In the genomic region with DNA sequence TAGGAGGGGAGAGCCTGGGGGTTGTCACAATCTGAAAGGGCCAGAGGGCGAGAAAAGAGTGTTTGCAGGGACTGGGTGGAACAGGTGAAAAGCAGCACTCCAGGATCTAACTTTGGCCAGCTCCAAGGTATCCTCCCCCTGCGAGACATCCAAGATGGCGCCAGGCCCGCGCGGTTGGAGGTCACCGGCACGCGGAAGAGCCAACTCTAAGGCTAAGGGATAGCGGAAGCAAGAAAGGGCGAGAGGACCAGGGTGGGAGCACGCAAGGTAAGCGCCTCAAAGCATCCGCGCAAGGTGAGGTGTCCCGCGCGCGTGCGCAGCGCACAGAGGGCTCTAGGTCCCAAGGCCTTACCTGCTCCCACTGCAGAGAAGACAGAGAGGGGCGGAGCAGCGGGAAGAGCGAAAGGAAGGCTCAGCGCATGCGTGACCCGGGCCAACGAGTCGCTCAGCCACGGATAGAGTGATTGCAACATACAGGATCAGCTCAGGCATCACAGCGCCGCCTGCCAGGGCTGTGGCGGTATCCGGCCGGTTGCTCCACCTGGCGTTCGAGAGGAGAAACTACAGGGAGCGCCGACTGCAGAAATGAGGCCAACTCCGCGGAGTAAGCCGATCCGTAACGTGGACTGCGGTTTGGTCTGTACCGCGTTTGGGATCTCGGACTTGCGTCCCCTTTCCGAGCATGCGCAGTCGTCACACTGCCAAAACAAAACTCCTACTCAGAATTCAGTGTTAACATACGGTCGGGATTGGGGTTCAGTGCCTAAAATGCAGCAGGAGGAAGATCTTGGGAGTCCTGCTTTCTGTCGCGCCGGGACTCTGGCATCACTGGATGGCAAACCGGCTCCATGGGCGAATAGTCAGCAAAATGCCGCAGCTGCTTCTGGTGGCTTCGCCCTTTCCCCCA, we compare ENCODE assay signal across 8 cellular contexts. TPM values are rescaled to one million over a fixed set of nuclear protein-coding genes. Genes with fewer than 3 reads are reported as not detected.
DNase-seq lines count a peak whose midpoint lies in the region; ATAC-seq and TF ChIP-seq lines count a peak whose summit lies in the region.

Gene ATP5MC2, minus strand, starts transcription at position 383 of the 907 bp plus-strand sequence. CDS start 3,469 bp downstream, outside the sequence.

- no peaks in the 10 kb centered on the region for H3K9me3 ChIP-seq in CD4-positive, alpha-beta T cell (ENCODE audit: control insufficient read depth, low read length)
- H3K9me3 ChIP-seq in left lung, result no peaks in the 10 kb centered on the region

- CTCF ChIA-PET in CD4-positive, alpha-beta T cell (lab: Charles Lee), result interaction anchor here (0.7 to 2.8 kb wide), 20 partner anchors 8 to 496 kb away, joined by 3 to 31 read pairs (median 5); partner anchors contain the start of genes ATF7, CALCOCO1, CISTR and CSAD

- peaks cover 17% of the 10 kb centered on the region for H3K27me3 Mint-ChIP-seq in CD4-positive, alpha-beta T cell
- H3K27me3 Mint-ChIP-seq in dendritic cell treated with granulocyte-macrophage colony-stimulating factor and Interleukin-4, amounts not matched to agents 40 ng/mL and 50 ng/mL, for 4 days, result peaks cover 13% of the 10 kb centered on the region

- POLR2A ChIA-PET in CD4-positive, alpha-beta T cell (lab: Charles Lee), result interaction anchor here (0.7 to 2.9 kb wide), 18 partner anchors 12 to 604 kb away, joined by 3 to 28 read pairs (median 4); partner anchors contain the start of genes ATF7, CBX5, HNRNPA1 and SP1

- DNase-seq in CD4-positive, alpha-beta T cell, result peak; percentile 95 to 98 (median 96)
- peak; percentile 98 for DNase-seq in NCI-H748 treated with DMSO at 0.1 percent for 48 hours (lab: John Stamatoyannopoulos, UW)
- DNase-seq in activated CD4-positive, alpha-beta T cell treated with anti-CD3 and anti-CD28 coated beads, Interleukin-2, amount 50 U/mL, for 24 hours (ENCODE audit: low read depth in 1 of 2, low spot score in 1 of 2), result peak; percentile 94 to 97
- DNase-seq in left lung, result peak; percentile 98 to 99
- DNase-seq in stimulated activated CD4-positive, alpha-beta T cell treated with anti-CD3 and anti-CD28 coated beads, Interleukin-2, amount 100 ng/mL, for 48 hours, result peak; percentile 95 to 96

- peaks cover 18% of the 10 kb centered on the region for H3K27me3 ChIP-seq in CD4-positive, alpha-beta T cell (ENCODE audit: control insufficient read depth, insufficient read depth, low read length)
- H3K27me3 ChIP-seq in left lung, result peaks cover 0 to 19% of the 10 kb centered on the region in 2 donors

- peak within 1 kb of the TSS; percentile 93 for H3K4me3 Mint-ChIP-seq in CD4-positive, alpha-beta T cell
- peak within 1 kb of the TSS; percentile 83 for H3K4me3 Mint-ChIP-seq in dendritic cell treated with granulocyte-macrophage colony-stimulating factor and Interleukin-4, amounts not matched to agents 40 ng/mL and 50 ng/mL, for 4 days

- peak; percentile 92 for ATAC-seq in CD4-positive, alpha-beta T cell (ENCODE audit: poor library complexity)
- peak; percentile 96 for ATAC-seq in GM19395 (IDR thresholded peaks at IDR 0.05; ENCODE audit: unreplicated experiment)
- ATAC-seq in HG03565 (IDR thresholded peaks at IDR 0.05; ENCODE audit: unreplicated experiment), result peak; percentile 98
- peak; percentile 96 for ATAC-seq in left lung

- peaks cover 39% of the 10 kb centered on the region for H3K36me3 Mint-ChIP-seq in CD4-positive, alpha-beta T cell (ENCODE audit: low read depth)
- H3K36me3 Mint-ChIP-seq in dendritic cell treated with granulocyte-macrophage colony-stimulating factor and Interleukin-4, amounts not matched to agents 40 ng/mL and 50 ng/mL, for 4 days (ENCODE audit: low read depth), result peaks cover 46% of the 10 kb centered on the region

- H3K4me1 Mint-ChIP-seq in CD4-positive, alpha-beta T cell (ENCODE audit: low read depth), result peaks cover 32% of the 10 kb centered on the region
- H3K4me1 Mint-ChIP-seq in dendritic cell treated with granulocyte-macrophage colony-stimulating factor and Interleukin-4, amounts not matched to agents 40 ng/mL and 50 ng/mL, for 4 days (ENCODE audit: low read depth), result peaks cover 32% of the 10 kb centered on the region

- intact Hi-C loops in CD4-positive, alpha-beta T cell (cut with DNase I, micrococcal nuclease), result loop anchor here (1.0 to 10.0 kb wide), 9 partner anchors 49 to 513 kb away; partner anchors contain the start of genes ATF7 (in 2 of the 2), AAAS (in 1 of the 2), CALCOCO1 (in 1 of the 2) and SMUG1 (in 1 of the 2)
- intact Hi-C loops in dendritic cell treated with granulocyte-macrophage colony-stimulating factor and Interleukin-4, amounts not matched to agents 40 ng/mL and 50 ng/mL, for 4 days (cut with micrococcal nuclease), result loop anchor here (1.0 to 2.0 kb wide), 2 partner anchors 50 to 133 kb away; partner anchors contain the start of gene ATF7
- intact Hi-C loops in left lung (cut with DNase I), result loop anchor here in 1 of 2 donors (5.0 kb wide), 1 partner anchor 134 kb away; no protein-coding TSS in a partner anchor

- H3K4me1 ChIP-seq in left lung, result peaks cover 14 to 40% of the 10 kb centered on the region in 2 donors

- no peaks in the 10 kb centered on the region for H3K9me3 Mint-ChIP-seq in CD4-positive, alpha-beta T cell
- no peaks in the 10 kb centered on the region for H3K9me3 Mint-ChIP-seq in dendritic cell treated with granulocyte-macrophage colony-stimulating factor and Interleukin-4, amounts not matched to agents 40 ng/mL and 50 ng/mL, for 4 days

- H3K4me3 ChIP-seq in left lung, result peak within 1 kb of the TSS; percentile 61 to 74

- peak within 1 kb of the TSS; percentile 90 for H3K27ac Mint-ChIP-seq in CD4-positive, alpha-beta T cell
- peak within 1 kb of the TSS; percentile 95 for H3K27ac Mint-ChIP-seq in dendritic cell treated with granulocyte-macrophage colony-stimulating factor and Interleukin-4, amounts not matched to agents 40 ng/mL and 50 ng/mL, for 4 days

- H3K27ac ChIP-seq in CD4-positive, alpha-beta T cell (ENCODE audit: low read depth, low read length), result peak within 1 kb of the TSS; percentile 58
- peak within 1 kb of the TSS; percentile 89 to 93 for H3K27ac ChIP-seq in left lung

- H3K36me3 ChIP-seq in left lung, result peaks cover 0 to 29% of the 10 kb centered on the region in 2 donors

- peak; percentile 99 for TF ChIP-seq CTCF in CD4-positive, alpha-beta T cell (IDR thresholded peaks at IDR 0.05)
- TF ChIP-seq CTCF in left lung (IDR thresholded peaks at IDR 0.05), result peak; percentile 97 to 99

RNA-seq across cellular contexts. Expression of gene ATP5MC2, which starts in this region (rescaled TPM):
- total RNA-seq in CD4-positive, alpha-beta T cell, result 100 to 1,000 TPM; 235 to 245 TPM
- total RNA-seq in left lung, result 100 to 1,000 TPM; 247 to 263 TPM

Comparison
In these comparisons a context has a peak if more than half of its experiments do, and no peak if none do; other contexts are left out.
1. Peak in every context shown above with its lines: DNase-seq, ATAC-seq, H3K4me3 ChIP-seq and H3K27ac ChIP-seq.